In the genomic region with DNA sequence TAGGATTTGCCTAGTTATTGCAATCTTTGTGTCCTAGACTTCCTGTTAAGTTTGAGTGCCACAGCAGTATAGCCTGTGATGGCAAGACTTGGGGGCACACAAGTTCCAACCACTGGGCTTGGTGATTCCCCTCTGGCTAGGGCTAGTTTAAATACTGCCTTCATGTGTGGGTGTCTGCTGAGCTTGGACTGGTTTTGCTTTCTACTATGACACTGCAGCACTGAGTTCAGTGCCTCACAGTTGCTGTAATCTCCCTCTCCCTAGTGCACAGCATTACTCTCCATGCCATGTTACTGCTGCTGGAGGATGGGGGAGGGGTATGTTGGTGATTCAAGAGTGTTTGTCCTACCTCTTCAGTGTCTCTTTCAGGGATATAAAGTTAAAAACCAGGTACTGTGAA, we compare ENCODE assay signal across 1 cellular context.
TF ChIP-seq lines count a peak whose summit lies in the region.

No MANE protein-coding gene starts in this region.

TF ChIP-seq in SK-N-SH, 30 proteins besides CTCF, POLR2A, EP300 and RAD21 (continued from another document):
- TF ChIP-seq, protein P1, sequence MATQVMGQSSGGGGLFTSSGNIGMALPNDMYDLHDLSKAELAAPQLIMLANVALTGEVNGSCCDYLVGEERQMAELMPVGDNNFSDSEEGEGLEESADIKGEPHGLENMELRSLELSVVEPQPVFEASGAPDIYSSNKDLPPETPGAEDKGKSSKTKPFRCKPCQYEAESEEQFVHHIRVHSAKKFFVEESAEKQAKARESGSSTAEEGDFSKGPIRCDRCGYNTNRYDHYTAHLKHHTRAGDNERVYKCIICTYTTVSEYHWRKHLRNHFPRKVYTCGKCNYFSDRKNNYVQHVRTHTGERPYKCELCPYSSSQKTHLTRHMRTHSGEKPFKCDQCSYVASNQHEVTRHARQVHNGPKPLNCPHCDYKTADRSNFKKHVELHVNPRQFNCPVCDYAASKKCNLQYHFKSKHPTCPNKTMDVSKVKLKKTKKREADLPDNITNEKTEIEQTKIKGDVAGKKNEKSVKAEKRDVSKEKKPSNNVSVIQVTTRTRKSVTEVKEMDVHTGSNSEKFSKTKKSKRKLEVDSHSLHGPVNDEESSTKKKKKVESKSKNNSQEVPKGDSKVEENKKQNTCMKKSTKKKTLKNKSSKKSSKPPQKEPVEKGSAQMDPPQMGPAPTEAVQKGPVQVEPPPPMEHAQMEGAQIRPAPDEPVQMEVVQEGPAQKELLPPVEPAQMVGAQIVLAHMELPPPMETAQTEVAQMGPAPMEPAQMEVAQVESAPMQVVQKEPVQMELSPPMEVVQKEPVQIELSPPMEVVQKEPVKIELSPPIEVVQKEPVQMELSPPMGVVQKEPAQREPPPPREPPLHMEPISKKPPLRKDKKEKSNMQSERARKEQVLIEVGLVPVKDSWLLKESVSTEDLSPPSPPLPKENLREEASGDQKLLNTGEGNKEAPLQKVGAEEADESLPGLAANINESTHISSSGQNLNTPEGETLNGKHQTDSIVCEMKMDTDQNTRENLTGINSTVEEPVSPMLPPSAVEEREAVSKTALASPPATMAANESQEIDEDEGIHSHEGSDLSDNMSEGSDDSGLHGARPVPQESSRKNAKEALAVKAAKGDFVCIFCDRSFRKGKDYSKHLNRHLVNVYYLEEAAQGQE (IDR thresholded peaks at IDR 0.05; ENCODE audit: low read depth, low read length): no peak
- TF ChIP-seq ELF1 (IDR thresholded peaks at IDR 0.05) (no peak), YY1 (IDR thresholded peaks at IDR 0.05; ENCODE audit: low read depth) (no peak), TCF12 (IDR thresholded peaks at IDR 0.05) (no peak), SIN3A (IDR thresholded peaks at IDR 0.05; ENCODE audit: borderline replicate concordance, low read depth, low read length) (no peak), MAX (IDR thresholded peaks at IDR 0.05; ENCODE audit: low read depth) (no peak), FOXJ3 (CRISPR knock-in tag; IDR thresholded peaks at IDR 0.05) (no peak), JUND (IDR thresholded peaks at IDR 0.05) (no peak), RFX5 (IDR thresholded peaks at IDR 0.05; ENCODE audit: low read length) (no peak), FOSL2 (IDR thresholded peaks at IDR 0.05; ENCODE audit: borderline replicate concordance, low read depth) (no peak), USF2 (IDR thresholded peaks at IDR 0.05; ENCODE audit: borderline replicate concordance, low read depth, low read length) (no peak)
- TF ChIP-seq, protein P2, sequence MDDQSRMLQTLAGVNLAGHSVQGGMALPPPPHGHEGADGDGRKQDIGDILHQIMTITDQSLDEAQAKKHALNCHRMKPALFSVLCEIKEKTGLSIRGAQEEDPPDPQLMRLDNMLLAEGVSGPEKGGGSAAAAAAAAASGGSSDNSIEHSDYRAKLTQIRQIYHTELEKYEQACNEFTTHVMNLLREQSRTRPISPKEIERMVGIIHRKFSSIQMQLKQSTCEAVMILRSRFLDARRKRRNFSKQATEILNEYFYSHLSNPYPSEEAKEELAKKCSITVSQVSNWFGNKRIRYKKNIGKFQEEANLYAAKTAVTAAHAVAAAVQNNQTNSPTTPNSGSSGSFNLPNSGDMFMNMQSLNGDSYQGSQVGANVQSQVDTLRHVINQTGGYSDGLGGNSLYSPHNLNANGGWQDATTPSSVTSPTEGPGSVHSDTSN (IDR thresholded peaks at IDR 0.05): no peak
- TF ChIP-seq, protein P3, sequence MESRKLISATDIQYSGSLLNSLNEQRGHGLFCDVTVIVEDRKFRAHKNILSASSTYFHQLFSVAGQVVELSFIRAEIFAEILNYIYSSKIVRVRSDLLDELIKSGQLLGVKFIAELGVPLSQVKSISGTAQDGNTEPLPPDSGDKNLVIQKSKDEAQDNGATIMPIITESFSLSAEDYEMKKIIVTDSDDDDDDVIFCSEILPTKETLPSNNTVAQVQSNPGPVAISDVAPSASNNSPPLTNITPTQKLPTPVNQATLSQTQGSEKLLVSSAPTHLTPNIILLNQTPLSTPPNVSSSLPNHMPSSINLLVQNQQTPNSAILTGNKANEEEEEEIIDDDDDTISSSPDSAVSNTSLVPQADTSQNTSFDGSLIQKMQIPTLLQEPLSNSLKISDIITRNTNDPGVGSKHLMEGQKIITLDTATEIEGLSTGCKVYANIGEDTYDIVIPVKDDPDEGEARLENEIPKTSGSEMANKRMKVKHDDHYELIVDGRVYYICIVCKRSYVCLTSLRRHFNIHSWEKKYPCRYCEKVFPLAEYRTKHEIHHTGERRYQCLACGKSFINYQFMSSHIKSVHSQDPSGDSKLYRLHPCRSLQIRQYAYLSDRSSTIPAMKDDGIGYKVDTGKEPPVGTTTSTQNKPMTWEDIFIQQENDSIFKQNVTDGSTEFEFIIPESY (IDR thresholded peaks at IDR 0.05; ENCODE audit: borderline replicate concordance, low read depth): no peak
